In the genomic region with DNA sequence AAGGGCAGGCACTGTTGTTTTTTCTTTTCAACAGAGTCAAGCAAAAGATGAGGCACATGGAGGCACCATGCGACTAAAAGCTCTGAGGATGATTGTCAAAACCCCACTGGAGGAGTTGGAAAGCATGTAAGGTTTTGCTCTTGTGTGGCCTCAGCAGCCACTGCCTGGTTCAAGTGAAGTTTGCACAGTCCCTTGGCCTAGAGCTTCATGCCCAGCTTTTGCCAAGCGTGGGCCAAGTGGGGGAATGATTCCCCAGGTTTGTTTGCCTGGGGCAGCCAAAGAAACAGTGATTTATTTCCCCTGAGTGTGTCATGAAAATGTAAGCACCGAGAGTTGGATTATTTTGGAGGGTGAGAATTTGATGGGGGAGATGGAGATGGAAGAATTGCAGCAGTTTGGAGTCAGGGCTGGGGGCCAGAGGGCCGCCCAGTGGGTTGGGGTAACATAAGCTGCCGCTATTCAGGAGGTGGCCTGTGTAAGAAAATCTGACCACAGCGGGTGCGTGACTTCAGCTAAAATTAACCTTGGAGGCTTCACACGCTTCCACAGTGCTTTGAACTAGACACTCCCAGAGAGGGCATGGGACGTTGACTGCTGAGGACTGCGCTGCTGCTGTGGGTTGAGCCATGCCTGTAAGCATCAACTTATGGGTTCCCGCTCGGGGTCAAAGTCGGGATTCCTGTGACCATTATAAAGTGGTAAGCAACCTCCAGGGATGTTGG, we compare ENCODE assay signal across 15 cellular contexts.
"Had no signal": no experiment of that assay in that cellular context is flagged by ENCODE, and none has a peak within 500 bp of the region (broad histone marks: within the 10 kb centered on the region; RNA-seq: fewer than 3 reads in every experiment).

No MANE protein-coding gene starts in this region.

- H3K9me3 ChIP-seq: esophagus squamous epithelium, lower lobe of right lung, neutrophil, upper lobe of right lung had no signal

- H3K27me3 ChIP-seq: esophagus squamous epithelium, neutrophil, upper lobe of right lung had no signal

- H3K27ac ChIP-seq: esophagus squamous epithelium, lower lobe of right lung, neutrophil, upper lobe of right lung had no signal

- ATAC-seq: activated naive CD4-positive, alpha-beta T cell treated with anti-CD3 and anti-CD28 coated beads, Interleukin-2, amount 50 U/mL, for 72 hours; activated T-cell treated with anti-CD3 and anti-CD28 coated beads, Interleukin-2, amount 50 U/mL, for 72 hours; lower lobe of right lung; naive thymus-derived CD8-positive, alpha-beta T cell; upper lobe of right lung had no signal

- H3K36me3 ChIP-seq: esophagus squamous epithelium, lower lobe of right lung, neutrophil, upper lobe of right lung had no signal

- DNase-seq: activated CD4-positive, alpha-beta T cell treated with anti-CD3 and anti-CD28 coated beads, Interleukin-2, amount 10 ng/mL, durations not matched to agents 7 days and 5 days; activated CD8-positive, alpha-beta memory T cell treated with anti-CD3 and anti-CD28 coated beads, Interleukin-2, amount 50 U/mL, for 48 hours; activated gamma-delta T cell; activated T-cell treated with anti-CD3 and anti-CD28 coated beads, Interleukin-2, amount 50 U/mL, for 72 hours; central memory CD4-positive, alpha-beta T cell; cortex of kidney; effector CD4-positive, alpha-beta T cell; esophagus squamous epithelium; lower lobe of right lung; midbrain; naive thymus-derived CD8-positive, alpha-beta T cell; retina; upper lobe of right lung had no signal

- H3K4me3 ChIP-seq: esophagus squamous epithelium, lower lobe of right lung, upper lobe of right lung had no signal
